In genomic region chr1:204172404-204173049, GRCh38 we compare ENCODE assay signal across 1 cellular context.
TF ChIP-seq lines count a peak whose summit lies in the region.

No MANE protein-coding gene starts in this region.

TF ChIP-seq in HCT116, 20 proteins besides CTCF, POLR2A, EP300 and RAD21 (continued from another document):
- TF ChIP-seq ELF1 (IDR thresholded peaks at IDR 0.05; ENCODE audit: borderline replicate concordance, low read depth), result no peak
- no peak for TF ChIP-seq POLR2AphosphoS5 (IDR thresholded peaks at IDR 0.05; ENCODE audit: low read depth, low read length)
